In the genomic region with DNA sequence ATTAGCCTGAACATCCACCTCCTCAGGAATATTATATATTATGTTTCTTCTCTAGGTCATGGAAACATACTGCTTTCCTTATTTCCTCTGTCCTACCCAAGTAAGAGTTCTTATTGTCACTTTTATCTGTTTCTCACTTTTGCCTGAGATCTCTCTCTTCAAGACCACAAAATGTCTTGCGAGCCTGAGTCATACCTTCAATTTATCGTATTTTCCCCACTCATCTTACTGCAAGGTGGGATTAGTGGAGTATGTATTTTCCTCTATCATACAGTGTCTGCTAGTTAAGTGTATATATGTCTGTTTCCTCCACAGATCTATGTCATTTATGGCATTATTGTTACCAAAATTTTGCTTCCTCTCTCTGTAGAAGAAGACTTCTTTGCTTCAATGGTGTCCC, we compare ENCODE assay signal across 29 cellular contexts.
"Had no signal": no experiment of that assay in that cellular context is flagged by ENCODE, and none has a peak within 500 bp of the region (broad histone marks: within the 10 kb centered on the region; RNA-seq: fewer than 3 reads in every experiment).

No MANE protein-coding gene starts in this region.

- H3K27me3 Mint-ChIP-seq: activated CD8-positive, alpha-beta T cell treated with anti-CD3 and anti-CD28 coated beads for 36 hours; activated naive CD4-positive, alpha-beta T cell treated with anti-CD3 and anti-CD28 coated beads, Interleukin-2, amount 10 ng/mL, durations not matched to agents 7 days and 5 days; activated naive CD8-positive, alpha-beta T cell treated with anti-CD3 and anti-CD28 coated beads, Interleukin-2, amount 10 ng/mL, durations not matched to agents 7 days and 5 days; activated T-helper 17 cell treated with anti-CD3 and anti-CD28 coated beads, Interleukin-2, amount 50 U/mL, for 72 hours; T-helper 17 cell had no signal

- H3K36me3 Mint-ChIP-seq: activated naive CD4-positive, alpha-beta T cell treated with anti-CD3 and anti-CD28 coated beads, Interleukin-2, amount 10 ng/mL, durations not matched to agents 7 days and 5 days had no signal

- ATAC-seq: activated CD8-positive, alpha-beta T cell treated with anti-CD3 and anti-CD28 coated beads for 36 hours; activated T-helper 17 cell treated with anti-CD3 and anti-CD28 coated beads, Interleukin-2, amount 50 U/mL, for 72 hours; body of pancreas; effector memory CD8-positive, alpha-beta T cell; foreskin keratinocyte; gastrocnemius medialis; heart left ventricle; T-helper 17 cell had no signal

- H3K9me3 Mint-ChIP-seq: activated B cell treated with CpG ODN at 0.5 μM for 24 hours; activated CD8-positive, alpha-beta T cell treated with anti-CD3 and anti-CD28 coated beads for 36 hours; activated naive CD8-positive, alpha-beta T cell treated with anti-CD3 and anti-CD28 coated beads, Interleukin-2, amount 10 ng/mL, durations not matched to agents 7 days and 5 days; activated T-cell treated with anti-CD3 and anti-CD28 coated beads, Interleukin-2, amount 50 U/mL, for 4 hours; activated T-helper 17 cell treated with anti-CD3 and anti-CD28 coated beads, Interleukin-2, amount 50 U/mL, for 72 hours; effector memory CD8-positive, alpha-beta T cell; T-helper 2 cell treated with Interferon-gamma antibody and Interleukin-4, amounts not matched to agents 5 μg/mL and 100 μg/mL, for 36 hours had no signal

- H3K27ac Mint-ChIP-seq: activated B cell treated with CpG ODN at 0.5 μM for 24 hours; activated CD8-positive, alpha-beta T cell treated with anti-CD3 and anti-CD28 coated beads for 36 hours; activated naive CD4-positive, alpha-beta T cell treated with anti-CD3 and anti-CD28 coated beads, Interleukin-2, amount 10 ng/mL, durations not matched to agents 7 days and 5 days; activated naive CD8-positive, alpha-beta T cell treated with anti-CD3 and anti-CD28 coated beads, Interleukin-2, amount 10 ng/mL, durations not matched to agents 7 days and 5 days; activated T-helper 17 cell treated with anti-CD3 and anti-CD28 coated beads, Interleukin-2, amount 50 U/mL, for 72 hours; T-helper 17 cell; T-helper 2 cell treated with Interferon-gamma antibody and Interleukin-4, amounts not matched to agents 5 μg/mL and 100 μg/mL, for 36 hours had no signal

- H3K4me3 Mint-ChIP-seq: activated B cell treated with CpG ODN at 0.5 μM for 24 hours; activated CD8-positive, alpha-beta T cell treated with anti-CD3 and anti-CD28 coated beads for 36 hours; activated naive CD4-positive, alpha-beta T cell treated with anti-CD3 and anti-CD28 coated beads, Interleukin-2, amount 10 ng/mL, durations not matched to agents 7 days and 5 days; activated naive CD8-positive, alpha-beta T cell treated with anti-CD3 and anti-CD28 coated beads, Interleukin-2, amount 10 ng/mL, durations not matched to agents 7 days and 5 days; activated T-cell treated with anti-CD3 and anti-CD28 coated beads, Interleukin-2, amount 50 U/mL, for 4 hours; activated T-helper 17 cell treated with anti-CD3 and anti-CD28 coated beads, Interleukin-2, amount 50 U/mL, for 72 hours; effector memory CD8-positive, alpha-beta T cell; T-helper 17 cell; T-helper 2 cell treated with Interferon-gamma antibody and Interleukin-4, amounts not matched to agents 5 μg/mL and 100 μg/mL, for 36 hours had no signal

- H3K4me1 Mint-ChIP-seq: activated B cell treated with CpG ODN at 0.5 μM for 24 hours; activated naive CD4-positive, alpha-beta T cell treated with anti-CD3 and anti-CD28 coated beads, Interleukin-2, amount 10 ng/mL, durations not matched to agents 7 days and 5 days; activated naive CD8-positive, alpha-beta T cell treated with anti-CD3 and anti-CD28 coated beads, Interleukin-2, amount 10 ng/mL, durations not matched to agents 7 days and 5 days; activated T-helper 17 cell treated with anti-CD3 and anti-CD28 coated beads, Interleukin-2, amount 50 U/mL, for 72 hours; T-helper 17 cell had no signal

- DNase-seq: activated B cell treated with CpG ODN at 0.5 μM for 24 hours; activated CD4-positive, alpha-beta T cell treated with anti-CD3 and anti-CD28 coated beads for 48 hours; activated CD4-positive, alpha-beta T cell treated with anti-CD3 and anti-CD28 coated beads, Interleukin-2, amount 50 U/mL, for 1 hour; activated CD4-positive, alpha-beta T cell treated with anti-CD3 and anti-CD28 coated beads, Interleukin-2, amount 50 U/mL, for 48 hours; activated CD8-positive, alpha-beta memory T cell treated with anti-CD3 and anti-CD28 coated beads for 24 hours; activated CD8-positive, alpha-beta T cell treated with anti-CD3 and anti-CD28 coated beads for 36 hours; activated effector memory CD4-positive, alpha-beta T cell treated with Interleukin-2 at 50 U/mL for 16 hours; activated naive CD4-positive, alpha-beta T cell treated with anti-CD3 and anti-CD28 coated beads, Interleukin-2, amount 10 ng/mL, durations not matched to agents 7 days and 5 days; activated naive CD8-positive, alpha-beta T cell treated with anti-CD3 and anti-CD28 coated beads, Interleukin-2, amount 10 ng/mL, durations not matched to agents 7 days and 5 days; activated T-cell treated with anti-CD3 and anti-CD28 coated beads, Interleukin-2, amount 50 U/mL, for 4 hours; amygdala; aorta; body of pancreas; caudate nucleus; cortex of kidney; dermis blood vessel endothelial cell; effector CD4-positive, alpha-beta T cell; effector memory CD8-positive, alpha-beta T cell; erythroblast; foreskin keratinocyte; gastrocnemius medialis; glutamatergic neuron; heart left ventricle; T-helper 1 cell; T-helper 17 cell; T1000; WERI-Rb-1 had no signal
